Comparison of ENCODE assay signal across 8 cellular contexts in genomic region chr10:58511765-58512469, GRCh38. TPM values are rescaled to one million over a fixed set of nuclear protein-coding genes. Genes with fewer than 3 reads are reported as not detected.
DNase-seq lines count a peak whose midpoint lies in the region; ATAC-seq and TF ChIP-seq lines count a peak whose summit lies in the region.

No MANE protein-coding gene starts in this region.

- peak overlapping the region; percentile 65 for H3K4me3 ChIP-seq in ectodermal cell (ENCODE audit: insufficient read depth, low read depth, low read length)
- H3K4me3 ChIP-seq in uterus = peak overlapping the region; percentile 21 to 82

- peak overlapping the region; percentile 74 for H3K4me3 Mint-ChIP-seq in activated naive CD4-positive, alpha-beta T cell treated with anti-CD3 and anti-CD28 coated beads, Interleukin-2, amount 50 U/mL, for 24 hours
- peak overlapping the region; percentile 75 for H3K4me3 Mint-ChIP-seq in mesothelial cell of epicardium

- H3K9me3 ChIP-seq in ectodermal cell (ENCODE audit: control insufficient read depth, low read length) (no peaks in the 10 kb centered on the region), uterus (no peaks in the 10 kb centered on the region)

- intact Hi-C loops in uterus (cut with DNase I; ENCODE audit: low total_unique reads) = no loop called here

- H3K9me3 Mint-ChIP-seq in activated naive CD4-positive, alpha-beta T cell treated with anti-CD3 and anti-CD28 coated beads, Interleukin-2, amount 50 U/mL, for 24 hours = no peaks in the 10 kb centered on the region
- no peaks in the 10 kb centered on the region for H3K9me3 Mint-ChIP-seq in mesothelial cell of epicardium

- H3K27ac Mint-ChIP-seq in activated naive CD4-positive, alpha-beta T cell treated with anti-CD3 and anti-CD28 coated beads, Interleukin-2, amount 50 U/mL, for 24 hours = no peak overlapping the region
- H3K27ac Mint-ChIP-seq in mesothelial cell of epicardium = no peak overlapping the region

- no peaks in the 10 kb centered on the region for H3K36me3 Mint-ChIP-seq in activated naive CD4-positive, alpha-beta T cell treated with anti-CD3 and anti-CD28 coated beads, Interleukin-2, amount 50 U/mL, for 24 hours
- H3K36me3 Mint-ChIP-seq in mesothelial cell of epicardium = no peaks in the 10 kb centered on the region

- H3K36me3 ChIP-seq in ectodermal cell (ENCODE audit: control insufficient read depth, insufficient read depth, low read length) = no peaks in the 10 kb centered on the region
- H3K36me3 ChIP-seq in uterus = no peaks in the 10 kb centered on the region

- peaks cover 30% of the 10 kb centered on the region for H3K27me3 Mint-ChIP-seq in activated naive CD4-positive, alpha-beta T cell treated with anti-CD3 and anti-CD28 coated beads, Interleukin-2, amount 50 U/mL, for 24 hours
- peaks cover 31% of the 10 kb centered on the region for H3K27me3 Mint-ChIP-seq in mesothelial cell of epicardium (ENCODE audit: low read depth)

- TF ChIP-seq CTCF in mesothelial cell of epicardium (IDR thresholded peaks at IDR 0.05; ENCODE audit: unreplicated experiment) (no peak), uterus (IDR thresholded peaks at IDR 0.05) (no peak)

- H3K4me1 ChIP-seq in ectodermal cell (ENCODE audit: control insufficient read depth, insufficient read depth, low read length) (peaks cover 6% of the 10 kb centered on the region), uterus (no peaks in the 10 kb centered on the region)

- WGBS in ectodermal cell, 2 experiments = 55 to 60% methylated on average over 22 to 25 of the region's 25 CpGs

- no peak for TF ChIP-seq POLR2A in uterus (IDR thresholded peaks at IDR 0.05)

- peaks cover 57% of the 10 kb centered on the region for H3K27me3 ChIP-seq in ectodermal cell (ENCODE audit: control insufficient read depth, insufficient read depth, low read length, poor library complexity, severe bottlenecking)
- no peaks in the 10 kb centered on the region for H3K27me3 ChIP-seq in uterus

- DNase-seq in activated naive CD4-positive, alpha-beta T cell treated with anti-CD3 and anti-CD28 coated beads, Interleukin-2, amount 50 U/mL, for 16 hours = no peak
- DNase-seq in mesothelial cell of epicardium (ENCODE audit: low spot score in 2 of 2, unreplicated experiment in 2 of 2) (peak in 1 of 2 experiments; percentile 38), uterus (peak; percentile 13 to 39), NCI-H1930 (lab: John Stamatoyannopoulos, UW) (no peak)

- no peak overlapping the region for H3K27ac ChIP-seq in ectodermal cell (ENCODE audit: insufficient read depth, low read depth, low read length, poor library complexity, severe bottlenecking)
- peak overlapping the region; percentile 40 to 47 for H3K27ac ChIP-seq in uterus

- H3K4me1 Mint-ChIP-seq in activated naive CD4-positive, alpha-beta T cell treated with anti-CD3 and anti-CD28 coated beads, Interleukin-2, amount 50 U/mL, for 24 hours = peaks cover 9% of the 10 kb centered on the region
- peaks cover 14% of the 10 kb centered on the region for H3K4me1 Mint-ChIP-seq in mesothelial cell of epicardium

- ATAC-seq in HG02938 (IDR thresholded peaks at IDR 0.05; ENCODE audit: unreplicated experiment) (no peak), HG02870 (IDR thresholded peaks at IDR 0.05; ENCODE audit: unreplicated experiment) (no peak)

RNA-seq across cellular contexts. Expression of gene BICC1, which starts 0.8 kb away (rescaled TPM):
- 0.83 TPM for polyA plus RNA-seq in ectodermal cell (2013, experiment 1 of 4)
- polyA plus RNA-seq in ectodermal cell (2013, experiment 2 of 4) = 0.64 TPM
- 0.85 TPM for polyA plus RNA-seq in ectodermal cell (2013, experiment 3 of 4)
- polyA plus RNA-seq in ectodermal cell (2013, experiment 4 of 4) = 0.97 TPM
- total RNA-seq in mesothelial cell of epicardium (8.7 to 9.9 TPM (median 9.3 TPM) in 3 replicates), uterus (10 to 100 TPM in 3 of 4 donors, 1 to 10 TPM in 1; 1.3 to 29.7 (median 17.5) TPM)

Comparison
In these comparisons a context has a peak if more than half of its experiments do, and no peak if none do; other contexts are left out.
1. DNase-seq: peak in uterus (2 of 2); none in activated naive CD4-positive, alpha-beta T cell treated with anti-CD3 and anti-CD28 coated beads, Interleukin-2, amount 50 U/mL, for 16 hours (single experiment) and NCI-H1930 (0 of 2).